In genomic region chr5:74075900-74076484, GRCh38 we compare ENCODE assay signal across 1 cellular context.
TF ChIP-seq lines count a peak whose summit lies in the region.

No MANE protein-coding gene starts in this region.

TF ChIP-seq in WTC11, 78 proteins besides CTCF, POLR2A, EP300 and RAD21:
- TF ChIP-seq, protein P1, sequence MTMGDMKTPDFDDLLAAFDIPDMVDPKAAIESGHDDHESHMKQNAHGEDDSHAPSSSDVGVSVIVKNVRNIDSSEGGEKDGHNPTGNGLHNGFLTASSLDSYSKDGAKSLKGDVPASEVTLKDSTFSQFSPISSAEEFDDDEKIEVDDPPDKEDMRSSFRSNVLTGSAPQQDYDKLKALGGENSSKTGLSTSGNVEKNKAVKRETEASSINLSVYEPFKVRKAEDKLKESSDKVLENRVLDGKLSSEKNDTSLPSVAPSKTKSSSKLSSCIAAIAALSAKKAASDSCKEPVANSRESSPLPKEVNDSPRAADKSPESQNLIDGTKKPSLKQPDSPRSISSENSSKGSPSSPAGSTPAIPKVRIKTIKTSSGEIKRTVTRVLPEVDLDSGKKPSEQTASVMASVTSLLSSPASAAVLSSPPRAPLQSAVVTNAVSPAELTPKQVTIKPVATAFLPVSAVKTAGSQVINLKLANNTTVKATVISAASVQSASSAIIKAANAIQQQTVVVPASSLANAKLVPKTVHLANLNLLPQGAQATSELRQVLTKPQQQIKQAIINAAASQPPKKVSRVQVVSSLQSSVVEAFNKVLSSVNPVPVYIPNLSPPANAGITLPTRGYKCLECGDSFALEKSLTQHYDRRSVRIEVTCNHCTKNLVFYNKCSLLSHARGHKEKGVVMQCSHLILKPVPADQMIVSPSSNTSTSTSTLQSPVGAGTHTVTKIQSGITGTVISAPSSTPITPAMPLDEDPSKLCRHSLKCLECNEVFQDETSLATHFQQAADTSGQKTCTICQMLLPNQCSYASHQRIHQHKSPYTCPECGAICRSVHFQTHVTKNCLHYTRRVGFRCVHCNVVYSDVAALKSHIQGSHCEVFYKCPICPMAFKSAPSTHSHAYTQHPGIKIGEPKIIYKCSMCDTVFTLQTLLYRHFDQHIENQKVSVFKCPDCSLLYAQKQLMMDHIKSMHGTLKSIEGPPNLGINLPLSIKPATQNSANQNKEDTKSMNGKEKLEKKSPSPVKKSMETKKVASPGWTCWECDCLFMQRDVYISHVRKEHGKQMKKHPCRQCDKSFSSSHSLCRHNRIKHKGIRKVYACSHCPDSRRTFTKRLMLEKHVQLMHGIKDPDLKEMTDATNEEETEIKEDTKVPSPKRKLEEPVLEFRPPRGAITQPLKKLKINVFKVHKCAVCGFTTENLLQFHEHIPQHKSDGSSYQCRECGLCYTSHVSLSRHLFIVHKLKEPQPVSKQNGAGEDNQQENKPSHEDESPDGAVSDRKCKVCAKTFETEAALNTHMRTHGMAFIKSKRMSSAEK (CRISPR knock-in tag; IDR thresholded peaks at IDR 0.05; ENCODE audit: borderline replicate concordance), result no peak
- TF ChIP-seq FOXJ3 (CRISPR knock-in tag; IDR thresholded peaks at IDR 0.05; ENCODE audit: borderline replicate concordance) (no peak), TEAD4 (CRISPR knock-in tag; IDR thresholded peaks at IDR 0.05) (no peak), CREB1 (CRISPR knock-in tag; IDR thresholded peaks at IDR 0.05) (no peak), PRDM15 (CRISPR knock-in tag; IDR thresholded peaks at IDR 0.05) (no peak), CDX4 (CRISPR knock-in tag; IDR thresholded peaks at IDR 0.05; ENCODE audit: borderline replicate concordance) (no peak), NR1H2 (CRISPR knock-in tag; IDR thresholded peaks at IDR 0.05) (no peak)
- TF ChIP-seq, protein P2, sequence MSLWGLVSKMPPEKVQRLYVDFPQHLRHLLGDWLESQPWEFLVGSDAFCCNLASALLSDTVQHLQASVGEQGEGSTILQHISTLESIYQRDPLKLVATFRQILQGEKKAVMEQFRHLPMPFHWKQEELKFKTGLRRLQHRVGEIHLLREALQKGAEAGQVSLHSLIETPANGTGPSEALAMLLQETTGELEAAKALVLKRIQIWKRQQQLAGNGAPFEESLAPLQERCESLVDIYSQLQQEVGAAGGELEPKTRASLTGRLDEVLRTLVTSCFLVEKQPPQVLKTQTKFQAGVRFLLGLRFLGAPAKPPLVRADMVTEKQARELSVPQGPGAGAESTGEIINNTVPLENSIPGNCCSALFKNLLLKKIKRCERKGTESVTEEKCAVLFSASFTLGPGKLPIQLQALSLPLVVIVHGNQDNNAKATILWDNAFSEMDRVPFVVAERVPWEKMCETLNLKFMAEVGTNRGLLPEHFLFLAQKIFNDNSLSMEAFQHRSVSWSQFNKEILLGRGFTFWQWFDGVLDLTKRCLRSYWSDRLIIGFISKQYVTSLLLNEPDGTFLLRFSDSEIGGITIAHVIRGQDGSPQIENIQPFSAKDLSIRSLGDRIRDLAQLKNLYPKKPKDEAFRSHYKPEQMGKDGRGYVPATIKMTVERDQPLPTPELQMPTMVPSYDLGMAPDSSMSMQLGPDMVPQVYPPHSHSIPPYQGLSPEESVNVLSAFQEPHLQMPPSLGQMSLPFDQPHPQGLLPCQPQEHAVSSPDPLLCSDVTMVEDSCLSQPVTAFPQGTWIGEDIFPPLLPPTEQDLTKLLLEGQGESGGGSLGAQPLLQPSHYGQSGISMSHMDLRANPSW (CRISPR knock-in tag; conservative IDR thresholded peaks at IDR 0.05; ENCODE audit: low read depth), result no peak
- TF ChIP-seq, protein P3, sequence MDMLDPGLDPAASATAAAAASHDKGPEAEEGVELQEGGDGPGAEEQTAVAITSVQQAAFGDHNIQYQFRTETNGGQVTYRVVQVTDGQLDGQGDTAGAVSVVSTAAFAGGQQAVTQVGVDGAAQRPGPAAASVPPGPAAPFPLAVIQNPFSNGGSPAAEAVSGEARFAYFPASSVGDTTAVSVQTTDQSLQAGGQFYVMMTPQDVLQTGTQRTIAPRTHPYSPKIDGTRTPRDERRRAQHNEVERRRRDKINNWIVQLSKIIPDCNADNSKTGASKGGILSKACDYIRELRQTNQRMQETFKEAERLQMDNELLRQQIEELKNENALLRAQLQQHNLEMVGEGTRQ (CRISPR knock-in tag; IDR thresholded peaks at IDR 0.05), result no peak
- TF ChIP-seq, protein P4, sequence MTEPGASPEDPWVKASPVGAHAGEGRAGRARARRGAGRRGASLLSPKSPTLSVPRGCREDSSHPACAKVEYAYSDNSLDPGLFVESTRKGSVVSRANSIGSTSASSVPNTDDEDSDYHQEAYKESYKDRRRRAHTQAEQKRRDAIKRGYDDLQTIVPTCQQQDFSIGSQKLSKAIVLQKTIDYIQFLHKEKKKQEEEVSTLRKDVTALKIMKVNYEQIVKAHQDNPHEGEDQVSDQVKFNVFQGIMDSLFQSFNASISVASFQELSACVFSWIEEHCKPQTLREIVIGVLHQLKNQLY (CRISPR knock-in tag; IDR thresholded peaks at IDR 0.05), result no peak
